ENCODE assay signal across 8 cellular contexts in genomic region chr17:38353084-38353604, GRCh38. TPM values are rescaled to one million over a fixed set of nuclear protein-coding genes. Genes with fewer than 3 reads are reported as not detected.
DNase-seq lines count a peak whose midpoint lies in the region; ATAC-seq and TF ChIP-seq lines count a peak whose summit lies in the region.

No MANE protein-coding gene starts in this region.

- H3K4me3 ChIP-seq in astrocyte of the cerebellum (ENCODE audit: low read depth, low read length): peak overlapping the region; percentile 70
- H3K4me3 ChIP-seq in lung: peak overlapping the region; percentile 78
- peak overlapping the region; percentile 79 to 97 (median 88) for H3K4me3 ChIP-seq in upper lobe of left lung

- no peaks in the 10 kb centered on the region for H3K9me3 Mint-ChIP-seq in activated naive CD4-positive, alpha-beta T cell treated with anti-CD3 and anti-CD28 coated beads for 36 hours

- H3K4me3 Mint-ChIP-seq in activated naive CD4-positive, alpha-beta T cell treated with anti-CD3 and anti-CD28 coated beads for 36 hours: peak overlapping the region; percentile 70

- TF ChIP-seq CTCF in astrocyte of the cerebellum (IDR thresholded peaks at IDR 0.05; ENCODE audit: low read depth, low read length, missing control alignments) (no peak), lung (IDR thresholded peaks at IDR 0.05; ENCODE audit: control extremely low read depth, extremely low read depth) (no peak), upper lobe of left lung (IDR thresholded peaks at IDR 0.05) (no peak)

- in situ Hi-C loops in astrocyte of the cerebellum (cut with HindIII; ENCODE audit: low sequenced_read_pairs): no loop called here
- in situ Hi-C loops in KBM-7 (cut with MboI; ENCODE audit: low pct_unique_long_range_greater_than_20kb, low sequenced_read_pairs): no loop called here

- TF ChIP-seq EP300 in upper lobe of left lung (IDR thresholded peaks at IDR 0.05): no peak

- peaks cover 49% of the 10 kb centered on the region for H3K4me1 Mint-ChIP-seq in activated naive CD4-positive, alpha-beta T cell treated with anti-CD3 and anti-CD28 coated beads for 36 hours (ENCODE audit: low read depth)

- WGBS in lung, 2 donors: 23 to 31% methylated on average over 8 of the region's 8 CpGs
- 17 to 27% methylated on average over 8 of the region's 8 CpGs for WGBS in upper lobe of left lung, 2 donors

- H3K27me3 ChIP-seq in lung (ENCODE audit: control insufficient read depth, insufficient read depth): no peaks in the 10 kb centered on the region
- H3K27me3 ChIP-seq in upper lobe of left lung: no peaks in the 10 kb centered on the region

- TF ChIP-seq POLR2A in upper lobe of left lung (IDR thresholded peaks at IDR 0.05): no peak

- H3K27ac Mint-ChIP-seq in activated naive CD4-positive, alpha-beta T cell treated with anti-CD3 and anti-CD28 coated beads for 36 hours: no peak overlapping the region

- H3K9me3 ChIP-seq in lung (ENCODE audit: control insufficient read depth in 2 of 2, insufficient read depth in 1 of 2, low read length in 1 of 2) (no peaks in the 10 kb centered on the region), upper lobe of left lung (no peaks in the 10 kb centered on the region)

- CTCF ChIA-PET in activated naive CD4-positive, alpha-beta T cell treated with anti-CD3 and anti-CD28 coated beads for 36 hours (lab: Charles Lee): interaction anchor here (1.3 to 10.3 kb wide), 2 partner anchors 20 to 61 kb away, joined by 5 to 193 read pairs; no protein-coding TSS in a partner anchor

- ATAC-seq in lung (ENCODE audit: insufficient read depth, low FRiP score): no peak
- ATAC-seq in upper lobe of left lung (ENCODE audit: low FRiP score in 2 of 2): no peak

- no peaks in the 10 kb centered on the region for H3K36me3 Mint-ChIP-seq in activated naive CD4-positive, alpha-beta T cell treated with anti-CD3 and anti-CD28 coated beads for 36 hours (ENCODE audit: low read depth)

- H3K4me1 ChIP-seq in lung (ENCODE audit: control insufficient read depth in 2 of 2, insufficient read depth in 2 of 2, low read length in 2 of 2) (peaks cover 5 to 32% of the 10 kb centered on the region in 2 donors), upper lobe of left lung (peaks cover 23 to 40% (median 30%) of the 10 kb centered on the region in 4 donors)

- no peaks in the 10 kb centered on the region for H3K27me3 Mint-ChIP-seq in activated naive CD4-positive, alpha-beta T cell treated with anti-CD3 and anti-CD28 coated beads for 36 hours (ENCODE audit: low read depth)

- H3K36me3 ChIP-seq in lung (ENCODE audit: control insufficient read depth in 2 of 2, insufficient read depth in 2 of 2, low read length in 2 of 2) (no peaks in the 10 kb centered on the region), upper lobe of left lung (no peaks in the 10 kb centered on the region)

- H3K27ac ChIP-seq in lung (ENCODE audit: low read depth in 1 of 2, low read length in 1 of 2) (no peak overlapping the region), upper lobe of left lung (peak overlapping the region in 3 of 4 donors; percentile 75 to 91 (median 86))

- no peak for DNase-seq in activated naive CD4-positive, alpha-beta T cell treated with anti-CD3 and anti-CD28 coated beads for 36 hours
- no peak for DNase-seq in activated naive CD4-positive, alpha-beta T cell treated with Interleukin-2 at 50 U/mL for 16 hours
- DNase-seq in astrocyte of the cerebellum (ENCODE audit: low read depth) (no peak), lung (ENCODE audit: low spot score) (no peak), upper lobe of left lung (no peak), KBM-7 (no peak), NCI-H446 (lab: John Stamatoyannopoulos, UW) (no peak)
- no peak for DNase-seq in effector CD8-positive, alpha-beta T cell (lab: John Stamatoyannopoulos, UW)

- intact Hi-C loops in activated naive CD4-positive, alpha-beta T cell treated with anti-CD3 and anti-CD28 coated beads for 36 hours (cut with micrococcal nuclease): loop anchor here (5.0 kb wide), 1 partner anchor 139 kb away; no protein-coding TSS in a partner anchor

RNA-seq across cellular contexts. Expression of gene SOCS7, which starts 1.5 kb away (rescaled TPM):
- total RNA-seq in activated naive CD4-positive, alpha-beta T cell treated with anti-CD3 and anti-CD28 coated beads for 36 hours: 10 to 100 TPM; 22.1 to 25.1 TPM
- total RNA-seq in lung (10 to 100 TPM; 12.0 to 23.6 TPM), upper lobe of left lung (10 to 100 TPM; 17.5 to 40.4 (median 23.3) TPM)
- polyA plus RNA-seq in lung: 1 to 10 TPM; 6.5 to 8.3 TPM

RNA-seq across cellular contexts. Expression of gene GPR179, which starts 9.4 kb away (rescaled TPM):
- under 1 TPM; 0.02 to 0.07 TPM for total RNA-seq in activated naive CD4-positive, alpha-beta T cell treated with anti-CD3 and anti-CD28 coated beads for 36 hours
- total RNA-seq in lung (under 1 TPM; 0.17 to 0.31 TPM), upper lobe of left lung (under 1 TPM in 5 of 6 donors, not detected in 1; under 0.01 to 0.30 (median 0.09) TPM)
- polyA plus RNA-seq in lung: under 1 TPM; 0.03 to 0.06 TPM

RNA-seq across cellular contexts. Expression of gene MRPL45, which starts 56.2 kb away (rescaled TPM):
- 10 to 100 TPM; 55.5 to 60.8 TPM for total RNA-seq in activated naive CD4-positive, alpha-beta T cell treated with anti-CD3 and anti-CD28 coated beads for 36 hours
- total RNA-seq in lung (10 to 100 TPM; 23.4 to 36.0 TPM), upper lobe of left lung (10 to 100 TPM in 5 of 6 donors, 1 to 10 TPM in 1; 5.7 to 28.9 (median 25.2) TPM)
- 10 to 100 TPM; 16.3 to 22.8 TPM for polyA plus RNA-seq in lung

Comparison
In these comparisons a context has a peak if more than half of its experiments do, and no peak if none do; other contexts are left out.
1. H3K27ac ChIP-seq: peak in upper lobe of left lung (3 of 4); none in lung (0 of 2).
2. Peak in every context shown above with its lines, with median percentiles within 50 percentile points of each other: H3K4me3 ChIP-seq.